9 cellular contexts compared by ENCODE assay signal in the genomic region with DNA sequence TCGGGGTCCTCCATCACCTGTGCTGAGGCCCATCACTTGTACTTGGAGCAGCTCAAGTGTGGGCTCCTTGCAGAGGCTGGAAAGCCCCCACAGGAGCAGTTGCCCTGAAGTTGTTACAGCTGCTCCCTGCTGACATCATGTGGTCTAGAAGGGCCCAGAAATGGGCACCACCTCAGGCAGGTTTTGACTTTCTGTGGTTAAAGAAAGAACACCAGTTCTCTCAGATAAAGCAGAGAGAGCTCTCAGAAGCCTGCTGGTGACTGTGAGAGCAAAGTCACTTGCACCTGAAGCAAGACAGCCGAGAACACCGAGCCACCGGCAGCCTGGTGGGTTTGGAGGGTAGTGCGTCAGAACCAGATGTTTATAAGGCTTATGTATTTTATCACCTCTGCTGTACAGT.
DNase-seq lines count a peak whose midpoint lies in the region; ATAC-seq, FAIRE-seq and TF ChIP-seq lines count a peak whose summit lies in the region.
"Had no signal": no experiment of that assay in that cellular context is flagged by ENCODE, and none has a peak within 500 bp of the region (broad histone marks: within the 10 kb centered on the region; RNA-seq: fewer than 3 reads in every experiment).

No MANE protein-coding gene starts in this region.

- H3K27me3 ChIP-seq in bronchial epithelial cell (ENCODE audit: control insufficient read depth, insufficient read depth, low read length) (no peaks in the 10 kb centered on the region), GM23248 (replicated peaks; ENCODE audit: insufficient read depth) (no peaks in the 10 kb centered on the region)

- no peaks in the 10 kb centered on the region for H3K36me3 ChIP-seq in bronchial epithelial cell (ENCODE audit: control insufficient read depth, insufficient read depth, low read length)
- no peaks in the 10 kb centered on the region for H3K36me3 ChIP-seq in GM23248 (ENCODE audit: low read depth)

- H3K9ac ChIP-seq in GM23248 = no peak overlapping the region

- H4K20me1 ChIP-seq in GM23248 (ENCODE audit: insufficient read depth) = no peaks in the 10 kb centered on the region

- peak; percentile 60 for FAIRE-seq in bronchial epithelial cell (lab: Jason Lieb, UNC)
- FAIRE-seq: keratinocyte had no signal

- H3K79me2 ChIP-seq in GM23248 (ENCODE audit: insufficient read depth) = no peaks in the 10 kb centered on the region

- WGBS in GM23248 (ENCODE audit: low coverage in 1 of 2, low lambda C conversion rate in 2 of 2, missing lambda C conversion rate in 2 of 2), 2 experiments = 94 to 95% methylated on average over 5 of the region's 5 CpGs

- DNase-seq in T-helper 1 cell (peak; percentile 15 to 91 (median 32)), bronchial epithelial cell (ENCODE audit: low read depth) (no peak), GM23248 (no peak), iPS-NIHi7 (ENCODE audit: extremely low spot score) (no peak), DMS153 (lab: John Stamatoyannopoulos, UW) (no peak)
- peak; percentile 17 to 58 for DNase-seq in stimulated activated CD8-positive, alpha-beta memory T cell treated with anti-CD3 and anti-CD28 coated beads, Interleukin-4, amount 100 ng/mL, for 1 hour (ENCODE audit: low read depth in 2 of 2, low spot score in 1 of 2)

- H2AFZ ChIP-seq in GM23248 = no peak overlapping the region

- no peaks in the 10 kb centered on the region for H3F3A ChIP-seq in GM23248 (ENCODE audit: insufficient read depth)

- no peak for TF ChIP-seq CTCF in bronchial epithelial cell (IDR thresholded peaks at IDR 0.05; ENCODE audit: insufficient read depth, low read length, severe bottlenecking)

- no peak overlapping the region for H3K4me2 ChIP-seq in GM23248 (ENCODE audit: unreplicated experiment)

- no peak overlapping the region for H3K27ac ChIP-seq in GM23248

- in situ Hi-C loops in GM23248 (cut with MboI) = loop anchor here (5.0 kb wide), 1 partner anchor 95 kb away; no protein-coding TSS in a partner anchor

- H3K4me1 ChIP-seq in GM23248 (ENCODE audit: insufficient read depth) = peaks cover 6% of the 10 kb centered on the region; the same call in 1 of the 2 replicates

- H3K9me3 ChIP-seq in GM23248 (ENCODE audit: low read depth) = no peaks in the 10 kb centered on the region

- ATAC-seq in GM18508 (IDR thresholded peaks at IDR 0.05; ENCODE audit: insufficient read depth, unreplicated experiment) = peak; percentile 85
- ATAC-seq in HG02840 (IDR thresholded peaks at IDR 0.05; ENCODE audit: low FRiP score, unreplicated experiment) = peak; percentile 62

- H3K4me3 ChIP-seq in bronchial epithelial cell (ENCODE audit: low read depth, low read length) (no peak overlapping the region), GM23248 (no peak overlapping the region)

- H3K9me2 ChIP-seq in GM23248 (ENCODE audit: insufficient read depth) = no peaks in the 10 kb centered on the region

Comparison
In these comparisons a context has a peak if more than half of its experiments do, and no peak if none do; other contexts are left out.
1. DNase-seq: peak in T-helper 1 cell (5 of 5) and stimulated activated CD8-positive, alpha-beta memory T cell treated with anti-CD3 and anti-CD28 coated beads, Interleukin-4, amount 100 ng/mL, for 1 hour (2 of 2); none in bronchial epithelial cell (single experiment), GM23248 (single experiment), iPS-NIHi7 (single experiment) and DMS153 (single experiment).